2 cellular contexts compared by ENCODE assay signal in the genomic region with DNA sequence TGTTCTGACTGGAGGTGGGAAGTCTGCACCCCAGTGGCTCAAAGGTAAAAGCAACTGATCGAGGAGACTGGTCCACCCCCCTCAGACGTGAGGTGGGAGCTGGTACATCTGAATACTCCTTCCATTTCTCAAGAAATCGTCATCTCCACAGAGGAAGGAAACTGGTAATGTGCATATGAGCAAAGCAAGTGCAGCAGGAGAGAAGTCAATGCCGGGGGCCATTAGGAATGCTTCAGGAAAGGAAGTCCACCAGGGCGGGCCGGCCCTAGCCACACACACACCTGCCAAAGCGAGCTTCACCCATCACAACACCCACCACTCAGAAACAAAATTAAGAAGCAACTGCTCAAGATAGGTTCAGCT.
TF ChIP-seq lines count a peak whose summit lies in the region.

No MANE protein-coding gene starts in this region.

TF ChIP-seq in SK-N-SH, 30 proteins besides CTCF, POLR2A, EP300 and RAD21 (continued from another document):
- TF ChIP-seq FOSL2 (IDR thresholded peaks at IDR 0.05; ENCODE audit: borderline replicate concordance, low read depth): no peak
- TF ChIP-seq RFX5 (IDR thresholded peaks at IDR 0.05; ENCODE audit: low read length): no peak
- no peak for TF ChIP-seq NRF1 (IDR thresholded peaks at IDR 0.05; ENCODE audit: low read depth, low read length)
- no peak for TF ChIP-seq FOXJ3 (CRISPR knock-in tag; IDR thresholded peaks at IDR 0.05)
- TF ChIP-seq, protein P1, sequence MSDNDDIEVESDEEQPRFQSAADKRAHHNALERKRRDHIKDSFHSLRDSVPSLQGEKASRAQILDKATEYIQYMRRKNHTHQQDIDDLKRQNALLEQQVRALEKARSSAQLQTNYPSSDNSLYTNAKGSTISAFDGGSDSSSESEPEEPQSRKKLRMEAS (IDR thresholded peaks at IDR 0.05; ENCODE audit: low read depth): no peak
- no peak for TF ChIP-seq RXRA (IDR thresholded peaks at IDR 0.05; ENCODE audit: borderline replicate concordance, low read depth)
- TF ChIP-seq SIN3A (IDR thresholded peaks at IDR 0.05; ENCODE audit: borderline replicate concordance, low read depth, low read length): no peak
- TF ChIP-seq SMC3 (IDR thresholded peaks at IDR 0.05; ENCODE audit: low read depth, low read length): no peak
- TF ChIP-seq, protein P2, sequence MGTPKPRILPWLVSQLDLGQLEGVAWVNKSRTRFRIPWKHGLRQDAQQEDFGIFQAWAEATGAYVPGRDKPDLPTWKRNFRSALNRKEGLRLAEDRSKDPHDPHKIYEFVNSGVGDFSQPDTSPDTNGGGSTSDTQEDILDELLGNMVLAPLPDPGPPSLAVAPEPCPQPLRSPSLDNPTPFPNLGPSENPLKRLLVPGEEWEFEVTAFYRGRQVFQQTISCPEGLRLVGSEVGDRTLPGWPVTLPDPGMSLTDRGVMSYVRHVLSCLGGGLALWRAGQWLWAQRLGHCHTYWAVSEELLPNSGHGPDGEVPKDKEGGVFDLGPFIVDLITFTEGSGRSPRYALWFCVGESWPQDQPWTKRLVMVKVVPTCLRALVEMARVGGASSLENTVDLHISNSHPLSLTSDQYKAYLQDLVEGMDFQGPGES (IDR thresholded peaks at IDR 0.05; ENCODE audit: low read depth, low read length): no peak
- TF ChIP-seq GATA2 (CRISPR knock-in tag; IDR thresholded peaks at IDR 0.05): no peak
- TF ChIP-seq, protein P3, sequence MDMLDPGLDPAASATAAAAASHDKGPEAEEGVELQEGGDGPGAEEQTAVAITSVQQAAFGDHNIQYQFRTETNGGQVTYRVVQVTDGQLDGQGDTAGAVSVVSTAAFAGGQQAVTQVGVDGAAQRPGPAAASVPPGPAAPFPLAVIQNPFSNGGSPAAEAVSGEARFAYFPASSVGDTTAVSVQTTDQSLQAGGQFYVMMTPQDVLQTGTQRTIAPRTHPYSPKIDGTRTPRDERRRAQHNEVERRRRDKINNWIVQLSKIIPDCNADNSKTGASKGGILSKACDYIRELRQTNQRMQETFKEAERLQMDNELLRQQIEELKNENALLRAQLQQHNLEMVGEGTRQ (IDR thresholded peaks at IDR 0.05; ENCODE audit: borderline replicate concordance, low read depth, low read length): no peak
- TF ChIP-seq TEAD4 (IDR thresholded peaks at IDR 0.05; ENCODE audit: borderline replicate concordance, insufficient read depth): no peak
- no peak for TF ChIP-seq GABPA (IDR thresholded peaks at IDR 0.05; ENCODE audit: low read depth)

TF ChIP-seq in SK-N-SH treated with all-trans-retinoic acid at 6 μM for 48 hours, 23 proteins besides CTCF, POLR2A, EP300 and RAD21 (continued from another document):
- TF ChIP-seq, protein P4, sequence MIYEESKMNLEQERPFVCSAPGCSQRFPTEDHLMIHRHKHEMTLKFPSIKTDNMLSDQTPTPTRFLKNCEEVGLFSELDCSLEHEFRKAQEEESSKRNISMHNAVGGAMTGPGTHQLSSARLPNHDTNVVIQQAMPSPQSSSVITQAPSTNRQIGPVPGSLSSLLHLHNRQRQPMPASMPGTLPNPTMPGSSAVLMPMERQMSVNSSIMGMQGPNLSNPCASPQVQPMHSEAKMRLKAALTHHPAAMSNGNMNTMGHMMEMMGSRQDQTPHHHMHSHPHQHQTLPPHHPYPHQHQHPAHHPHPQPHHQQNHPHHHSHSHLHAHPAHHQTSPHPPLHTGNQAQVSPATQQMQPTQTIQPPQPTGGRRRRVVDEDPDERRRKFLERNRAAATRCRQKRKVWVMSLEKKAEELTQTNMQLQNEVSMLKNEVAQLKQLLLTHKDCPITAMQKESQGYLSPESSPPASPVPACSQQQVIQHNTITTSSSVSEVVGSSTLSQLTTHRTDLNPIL (CRISPR knock-in tag; IDR thresholded peaks at IDR 0.05; ENCODE audit: low read depth): no peak
- TF ChIP-seq, protein P5, sequence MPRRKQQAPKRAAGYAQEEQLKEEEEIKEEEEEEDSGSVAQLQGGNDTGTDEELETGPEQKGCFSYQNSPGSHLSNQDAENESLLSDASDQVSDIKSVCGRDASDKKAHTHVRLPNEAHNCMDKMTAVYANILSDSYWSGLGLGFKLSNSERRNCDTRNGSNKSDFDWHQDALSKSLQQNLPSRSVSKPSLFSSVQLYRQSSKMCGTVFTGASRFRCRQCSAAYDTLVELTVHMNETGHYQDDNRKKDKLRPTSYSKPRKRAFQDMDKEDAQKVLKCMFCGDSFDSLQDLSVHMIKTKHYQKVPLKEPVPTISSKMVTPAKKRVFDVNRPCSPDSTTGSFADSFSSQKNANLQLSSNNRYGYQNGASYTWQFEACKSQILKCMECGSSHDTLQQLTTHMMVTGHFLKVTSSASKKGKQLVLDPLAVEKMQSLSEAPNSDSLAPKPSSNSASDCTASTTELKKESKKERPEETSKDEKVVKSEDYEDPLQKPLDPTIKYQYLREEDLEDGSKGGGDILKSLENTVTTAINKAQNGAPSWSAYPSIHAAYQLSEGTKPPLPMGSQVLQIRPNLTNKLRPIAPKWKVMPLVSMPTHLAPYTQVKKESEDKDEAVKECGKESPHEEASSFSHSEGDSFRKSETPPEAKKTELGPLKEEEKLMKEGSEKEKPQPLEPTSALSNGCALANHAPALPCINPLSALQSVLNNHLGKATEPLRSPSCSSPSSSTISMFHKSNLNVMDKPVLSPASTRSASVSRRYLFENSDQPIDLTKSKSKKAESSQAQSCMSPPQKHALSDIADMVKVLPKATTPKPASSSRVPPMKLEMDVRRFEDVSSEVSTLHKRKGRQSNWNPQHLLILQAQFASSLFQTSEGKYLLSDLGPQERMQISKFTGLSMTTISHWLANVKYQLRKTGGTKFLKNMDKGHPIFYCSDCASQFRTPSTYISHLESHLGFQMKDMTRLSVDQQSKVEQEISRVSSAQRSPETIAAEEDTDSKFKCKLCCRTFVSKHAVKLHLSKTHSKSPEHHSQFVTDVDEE (CRISPR knock-in tag; IDR thresholded peaks at IDR 0.05): no peak
- TF ChIP-seq, protein P6, sequence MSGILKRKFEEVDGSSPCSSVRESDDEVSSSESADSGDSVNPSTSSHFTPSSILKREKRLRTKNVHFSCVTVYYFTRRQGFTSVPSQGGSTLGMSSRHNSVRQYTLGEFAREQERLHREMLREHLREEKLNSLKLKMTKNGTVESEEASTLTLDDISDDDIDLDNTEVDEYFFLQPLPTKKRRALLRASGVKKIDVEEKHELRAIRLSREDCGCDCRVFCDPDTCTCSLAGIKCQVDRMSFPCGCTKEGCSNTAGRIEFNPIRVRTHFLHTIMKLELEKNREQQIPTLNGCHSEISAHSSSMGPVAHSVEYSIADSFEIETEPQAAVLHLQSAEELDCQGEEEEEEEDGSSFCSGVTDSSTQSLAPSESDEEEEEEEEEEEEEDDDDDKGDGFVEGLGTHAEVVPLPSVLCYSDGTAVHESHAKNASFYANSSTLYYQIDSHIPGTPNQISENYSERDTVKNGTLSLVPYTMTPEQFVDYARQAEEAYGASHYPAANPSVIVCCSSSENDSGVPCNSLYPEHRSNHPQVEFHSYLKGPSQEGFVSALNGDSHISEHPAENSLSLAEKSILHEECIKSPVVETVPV (CRISPR knock-in tag; IDR thresholded peaks at IDR 0.05): no peak
TF ChIP-seq in SK-N-SH treated with all-trans-retinoic acid at 6 μM for 48 hours: peak in this region for 0.
